In genomic region chr5:56951131-56951945, GRCh38 we compare ENCODE assay signal across 8 cellular contexts. TPM values are rescaled to one million over a fixed set of nuclear protein-coding genes. Genes with fewer than 3 reads are reported as not detected.
DNase-seq lines count a peak whose midpoint lies in the region; ATAC-seq, FAIRE-seq and TF ChIP-seq lines count a peak whose summit lies in the region.

No MANE protein-coding gene starts in this region.

- under 1% methylated on average over 84 of the region's 84 CpGs for WGBS in HUES64
- 1% methylated on average over 29 of the region's 84 CpGs; no CpG with 5 or more reads in 1 of the 2 experiments for WGBS in H1 (ENCODE audit: extremely low coverage in 1 of 2, insufficient coverage in 1 of 2, insufficient read length in 1 of 2, insufficient replicate concordance in 2 of 2, low coverage in 1 of 2, low lambda C conversion rate in 2 of 2, missing lambda C conversion rate in 1 of 2), 2 experiments

- no peaks in the 10 kb centered on the region for H3K9me3 Mint-ChIP-seq in stimulated activated naive CD8-positive, alpha-beta T cell treated with anti-CD3 and anti-CD28 coated beads, Interleukin-15, Interleukin-2, amounts not matched to agents 100 ng/mL and 50 ng/mL, for 24 hours

- peak; percentile 4 to 23 (median 10); a peak in 3 of 4 replicates for TF ChIP-seq CTCF in H1 (IDR thresholded peaks at IDR 0.05; ENCODE audit: control extremely low read depth in 1 of 3, insufficient read depth in 1 of 3, low read depth in 1 of 3, low read length in 3 of 3)

- no peak overlapping the region for H3K14ac ChIP-seq in H1 (ENCODE audit: insufficient read length)

- H3K27ac ChIP-seq in HUES64 (ENCODE audit: low read depth, low read length) (peak overlapping the region; percentile 61), H1 (ENCODE audit: low read depth, low read length) (peak overlapping the region; percentile 86)

- no peak overlapping the region for H3K23ac ChIP-seq in H1 (ENCODE audit: insufficient read length)

- POLR2A ChIA-PET in H1 (lab: Charles Lee; ENCODE audit: partially characterized antibody), result interaction anchor here (0.8 to 3.7 kb wide), 13 partner anchors 10 to 316 kb away, joined by 3 to 30 read pairs (median 3); partner anchors contain the start of gene SETD9

- H3K27ac Mint-ChIP-seq in stimulated activated naive CD8-positive, alpha-beta T cell treated with anti-CD3 and anti-CD28 coated beads, Interleukin-15, Interleukin-2, amounts not matched to agents 100 ng/mL and 50 ng/mL, for 24 hours, result peak overlapping the region; percentile 78

- peaks cover 36% of the 10 kb centered on the region for H3K36me3 ChIP-seq in HUES64 (ENCODE audit: insufficient read depth, low read length)
- peaks cover 0 to 29% (median 0%) of the 10 kb centered on the region in 4 experiments; a peak in 4 of 8 replicates for H3K36me3 ChIP-seq in H1 (ENCODE audit: control insufficient read depth in 2 of 4, insufficient read depth in 4 of 4, low read length in 3 of 4)

- peak overlapping the region; percentile 81 to 93 for H3K4me2 ChIP-seq in H1 (ENCODE audit: insufficient read depth in 1 of 2, low read depth in 2 of 2, low read length in 2 of 2)

- H3K4me1 Mint-ChIP-seq in stimulated activated naive CD8-positive, alpha-beta T cell treated with anti-CD3 and anti-CD28 coated beads, Interleukin-15, Interleukin-2, amounts not matched to agents 100 ng/mL and 50 ng/mL, for 24 hours (ENCODE audit: low read depth), result peaks cover 32% of the 10 kb centered on the region

- H3K56ac ChIP-seq in H1 (replicated peaks; ENCODE audit: insufficient read length, low read depth, low read length), result no peak overlapping the region

- H3K4me1 ChIP-seq in HUES64 (ENCODE audit: insufficient read depth, low read length), result peaks cover 6% of the 10 kb centered on the region
- H3K4me1 ChIP-seq in H1 (replicated peaks in 1 of 4; ENCODE audit: control insufficient read depth in 3 of 4, insufficient read depth in 4 of 4, low read length in 3 of 4), result peaks cover 0 to 5% (median 2%) of the 10 kb centered on the region in 4 experiments; a peak in 3 of 7 replicates

- H3K4ac ChIP-seq in H1 (replicated peaks; ENCODE audit: insufficient read length, low read depth, low read length), result no peak overlapping the region

- peak; percentile 20 to 34; a peak in 3 of 4 replicates for TF ChIP-seq RAD21 in H1 (IDR thresholded peaks at IDR 0.05 in 1 of 2, conservative IDR thresholded peaks at IDR 0.05 in 1 of 2; ENCODE audit: low read depth in 2 of 2, low read length in 2 of 2)

- no peak overlapping the region for H2BK20ac ChIP-seq in H1 (ENCODE audit: low read length)

- FAIRE-seq in H1 (lab: Jason Lieb, UNC), result no peak

- H2AFZ ChIP-seq in H1 (ENCODE audit: low read length), result no peak overlapping the region

- H3K4me3 ChIP-seq in HUES64 (ENCODE audit: low read length) (peak overlapping the region; percentile 68), H1 (ENCODE audit: extremely low read depth in 1 of 4, insufficient read depth in 2 of 4, low read depth in 3 of 4, low read length in 4 of 4) (peak overlapping the region; percentile 59 to 89 (median 82))

- H4K8ac ChIP-seq in H1 (ENCODE audit: extremely low read depth, insufficient read depth, low read length), result peak overlapping the region; percentile 95; the same call in 1 of the 2 replicates

- peaks cover 10% of the 10 kb centered on the region for H3K36me3 Mint-ChIP-seq in stimulated activated naive CD8-positive, alpha-beta T cell treated with anti-CD3 and anti-CD28 coated beads, Interleukin-15, Interleukin-2, amounts not matched to agents 100 ng/mL and 50 ng/mL, for 24 hours (ENCODE audit: low read depth)

- 0 out of 3 replicates have a peak, but pooled peaks of 1 of the 2 experiments have one; percentile 3 for TF ChIP-seq POLR2A in H1 (IDR thresholded peaks at IDR 0.05; ENCODE audit: control extremely low read depth in 1 of 2, low read depth in 2 of 2, low read length in 2 of 2)

- CTCF ChIA-PET in H1 (lab: Charles Lee; ENCODE audit: partially characterized antibody), result interaction anchor here (1.1 to 2.6 kb wide), 7 partner anchors 28 to 681 kb away, joined by 3 to 17 read pairs (median 3); partner anchors contain the start of gene SETD9

- peaks cover 23% of the 10 kb centered on the region for H3K27me3 ChIP-seq in HUES64 (ENCODE audit: insufficient read depth, low read length)
- H3K27me3 ChIP-seq in H1 (replicated peaks in 1 of 4; ENCODE audit: control insufficient read depth in 3 of 4, extremely low read depth in 1 of 4, insufficient read depth in 3 of 4, low read length in 3 of 4), result peaks cover 0 to 7% (median 2%) of the 10 kb centered on the region in 4 experiments; a peak in 3 of 7 replicates

- H3K9ac ChIP-seq in HUES64 (ENCODE audit: low read depth, low read length), result peak overlapping the region; percentile 87
- peak overlapping the region; percentile 77 to 100 (median 84) for H3K9ac ChIP-seq in H1 (replicated peaks in 1 of 4; ENCODE audit: extremely low read depth in 1 of 4, low read depth in 3 of 4, low read length in 3 of 4)

- H4K5ac ChIP-seq in H1 (ENCODE audit: insufficient read length, low read depth, low read length), result peak overlapping the region; percentile 43

- H2BK5ac ChIP-seq in H1 (ENCODE audit: low read depth, low read length), result no peak overlapping the region

- no peak overlapping the region for H4K91ac ChIP-seq in H1 (replicated peaks; ENCODE audit: insufficient read length, low read length)

- H3K23me2 ChIP-seq in H1 (ENCODE audit: low read depth, low read length), result peaks cover 13% of the 10 kb centered on the region

- H2BK120ac ChIP-seq in H1 (replicated peaks; ENCODE audit: low read depth, low read length), result no peak overlapping the region

- TF ChIP-seq EP300 in H1 (IDR thresholded peaks at IDR 0.05; ENCODE audit: borderline replicate concordance in 1 of 2, low read depth in 2 of 2, low read length in 2 of 2), result no peak

- peak overlapping the region; percentile 14; the same call in 1 of the 2 replicates for H2BK12ac ChIP-seq in H1 (ENCODE audit: low read depth, low read length)

- H4K20me1 ChIP-seq in H1 (replicated peaks in 1 of 2; ENCODE audit: control insufficient read depth in 1 of 2, insufficient read depth in 2 of 2, low read length in 2 of 2), result peaks cover 4 to 5% of the 10 kb centered on the region in 2 experiments

- peaks cover 29% of the 10 kb centered on the region for H3K27me3 Mint-ChIP-seq in stimulated activated naive CD8-positive, alpha-beta T cell treated with anti-CD3 and anti-CD28 coated beads, Interleukin-15, Interleukin-2, amounts not matched to agents 100 ng/mL and 50 ng/mL, for 24 hours

- H3K9me3 ChIP-seq in HUES64 (ENCODE audit: insufficient read depth, low read depth, low read length) (no peaks in the 10 kb centered on the region), H1 (ENCODE audit: insufficient read depth in 2 of 2, low read depth in 1 of 2, low read length in 1 of 2) (no peaks in the 10 kb centered on the region)

- H3K18ac ChIP-seq in H1 (ENCODE audit: extremely low read depth, low read length), result no peak overlapping the region; the same call in 1 of the 2 replicates

- 0 out of 2 replicates have a peak overlapping the region, but pooled peaks have one; percentile 39 for H2AK5ac ChIP-seq in H1 (ENCODE audit: low read depth, low read length)

- H3K79me2 ChIP-seq in H1 (ENCODE audit: control insufficient read depth in 1 of 2, insufficient read depth in 2 of 2, low read length in 2 of 2), result peaks cover 4 to 40% of the 10 kb centered on the region in 2 experiments; a peak in 3 of 4 replicates

- no peak overlapping the region for H2BK15ac ChIP-seq in H1 (ENCODE audit: low read length)

- H3K79me1 ChIP-seq in H1 (ENCODE audit: low read depth, low read length), result 0 out of 2 replicates have a peak, but pooled peaks cover 4% of the 10 kb centered on the region

- peak; percentile 75 for DNase-seq in ELF-1 (ENCODE audit: low read depth, low spot score)
- peak; percentile 3 to 10 for DNase-seq in activated CD4-positive, alpha-beta T cell treated with anti-CD3 and anti-CD28 coated beads, Interleukin-2, amount 50 U/mL, for 24 hours (ENCODE audit: low read depth in 1 of 2, low spot score in 1 of 2)
- DNase-seq in H1 (ENCODE audit: low read depth in 1 of 2, low spot score in 2 of 2), result peak in 1 of 2 experiments; percentile 74
- peak; percentile 41 for DNase-seq in midbrain (lab: John Stamatoyannopoulos, UW)
- DNase-seq in AML-193 (lab: John Stamatoyannopoulos, UW), result no peak

- peak overlapping the region; percentile 92 for H3K4me3 Mint-ChIP-seq in stimulated activated naive CD8-positive, alpha-beta T cell treated with anti-CD3 and anti-CD28 coated beads, Interleukin-15, Interleukin-2, amounts not matched to agents 100 ng/mL and 50 ng/mL, for 24 hours

- peak; percentile 45 for ATAC-seq in GM21526 (IDR thresholded peaks at IDR 0.05; ENCODE audit: low FRiP score, unreplicated experiment)

TF ChIP-seq in H1, 55 proteins besides CTCF, POLR2A, EP300 and RAD21 (continues in another document):
- TF ChIP-seq CTBP2 (IDR thresholded peaks at IDR 0.05; ENCODE audit: borderline replicate concordance, insufficient read depth, insufficient read length, low read length) (no peak), FOSL1 (IDR thresholded peaks at IDR 0.05; ENCODE audit: insufficient read depth, low read depth, low read length) (no peak), SIRT6 (IDR thresholded peaks at IDR 0.05; ENCODE audit: low read length) (no peak), PHF8 (conservative IDR thresholded peaks at IDR 0.05; ENCODE audit: low read depth, low read length) (peak; percentile 48; the same call in 1 of the 2 replicates)

RNA-seq across cellular contexts. Expression of gene MIER3, which starts 0.6 kb away (rescaled TPM):
- 15.1 TPM for polyA plus RNA-seq in HUES64 (2013, experiment 1 of 2)
- 15.1 TPM for polyA plus RNA-seq in HUES64 (2013, experiment 2 of 2)
- 32.9 and 33.3 TPM in 2 replicates for total RNA-seq in H1 (2021; fragmentation: NEBNext Ultra II Directional; extraction: Animal tissue kit (Norgen Biotek cat#: 25700))
- polyA plus RNA-seq in H1 (2011; rRNA removed), result 7.7 and 9.6 TPM in 2 replicates
- polyA plus RNA-seq in H1 (2011; cell fraction: cytosol; rRNA removed), result 9.2 TPM
- 12.7 TPM for polyA plus RNA-seq in H1 (2011; cell fraction: nucleus; rRNA removed)
- 14.4 to 27.8 TPM (median 17.6 TPM) in 4 replicates for polyA plus RNA-seq in H1 (2012, experiment 1 of 2)
- 0.70 TPM for polyA plus RNA-seq in H1 (2012, experiment 2 of 2)
- polyA plus RNA-seq in H1 (2013, experiment 1 of 2), result 13.0 TPM
- 12.4 TPM for polyA plus RNA-seq in H1 (2013, experiment 2 of 2)
- polyA minus RNA-seq in H1 (2011; rRNA and poly(A)+ RNA removed), result 37.5 and 52.8 TPM in 2 replicates
- 16.1 TPM for polyA minus RNA-seq in H1 (2011; cell fraction: cytosol; rRNA and poly(A)+ RNA removed)
- 28.2 TPM for polyA minus RNA-seq in H1 (2011; cell fraction: nucleus; rRNA and poly(A)+ RNA removed)

RNA-seq across cellular contexts. Expression of gene SETD9, which starts 41.9 kb away (rescaled TPM):
- 13.4 TPM for polyA plus RNA-seq in HUES64 (2013, experiment 1 of 2)
- 7.7 TPM for polyA plus RNA-seq in HUES64 (2013, experiment 2 of 2)
- 11.9 and 13.3 TPM in 2 replicates for total RNA-seq in H1 (2021; fragmentation: NEBNext Ultra II Directional; extraction: Animal tissue kit (Norgen Biotek cat#: 25700))
- 3.3 and 4.5 TPM in 2 replicates for polyA plus RNA-seq in H1 (2011; rRNA removed)
- polyA plus RNA-seq in H1 (2011; cell fraction: cytosol; rRNA removed), result 7.2 TPM
- 1.7 TPM for polyA plus RNA-seq in H1 (2011; cell fraction: nucleus; rRNA removed)
- polyA plus RNA-seq in H1 (2012, experiment 1 of 2), result 7.4 to 9.8 TPM (median 8.3 TPM) in 4 replicates
- 4.6 TPM for polyA plus RNA-seq in H1 (2012, experiment 2 of 2)
- 7.6 TPM for polyA plus RNA-seq in H1 (2013, experiment 1 of 2)
- 6.5 TPM for polyA plus RNA-seq in H1 (2013, experiment 2 of 2)
- polyA minus RNA-seq in H1 (2011; rRNA and poly(A)+ RNA removed), result 5.8 and 7.9 TPM in 2 replicates
- 6.9 TPM for polyA minus RNA-seq in H1 (2011; cell fraction: cytosol; rRNA and poly(A)+ RNA removed)
- polyA minus RNA-seq in H1 (2011; cell fraction: nucleus; rRNA and poly(A)+ RNA removed), result 14.5 TPM

Comparison
In these comparisons a context has a peak if more than half of its experiments do, and no peak if none do; other contexts are left out.
1. DNase-seq: peak in ELF-1 (single experiment), activated CD4-positive, alpha-beta T cell treated with anti-CD3 and anti-CD28 coated beads, Interleukin-2, amount 50 U/mL, for 24 hours (2 of 2) and midbrain (single experiment); none in AML-193 (0 of 2).